Comparison of ENCODE assay signal across 1 cellular context in the genomic region with DNA sequence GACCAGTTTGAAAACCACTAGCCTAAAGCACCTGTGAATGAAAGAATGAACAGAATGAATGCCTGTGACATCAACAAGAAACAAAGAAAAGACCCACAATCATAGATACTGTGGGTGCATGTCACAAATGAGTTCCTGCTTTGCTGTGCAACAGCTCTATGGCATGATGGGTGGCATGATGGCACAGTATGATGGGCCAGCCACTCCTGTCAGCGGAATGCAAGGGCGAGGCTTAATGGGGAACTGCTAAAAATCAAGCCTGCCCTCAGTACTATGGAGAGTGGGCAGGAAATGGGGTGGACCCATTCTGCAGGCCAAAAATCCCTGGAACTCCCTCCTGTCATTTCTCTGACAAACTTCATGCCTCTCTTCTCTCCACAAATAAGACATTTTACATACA.
TF ChIP-seq lines count a peak whose summit lies in the region.

No MANE protein-coding gene starts in this region.

TF ChIP-seq in HCT116, 20 proteins besides CTCF, POLR2A, EP300 and RAD21 (continued from another document):
- TF ChIP-seq, protein P1, sequence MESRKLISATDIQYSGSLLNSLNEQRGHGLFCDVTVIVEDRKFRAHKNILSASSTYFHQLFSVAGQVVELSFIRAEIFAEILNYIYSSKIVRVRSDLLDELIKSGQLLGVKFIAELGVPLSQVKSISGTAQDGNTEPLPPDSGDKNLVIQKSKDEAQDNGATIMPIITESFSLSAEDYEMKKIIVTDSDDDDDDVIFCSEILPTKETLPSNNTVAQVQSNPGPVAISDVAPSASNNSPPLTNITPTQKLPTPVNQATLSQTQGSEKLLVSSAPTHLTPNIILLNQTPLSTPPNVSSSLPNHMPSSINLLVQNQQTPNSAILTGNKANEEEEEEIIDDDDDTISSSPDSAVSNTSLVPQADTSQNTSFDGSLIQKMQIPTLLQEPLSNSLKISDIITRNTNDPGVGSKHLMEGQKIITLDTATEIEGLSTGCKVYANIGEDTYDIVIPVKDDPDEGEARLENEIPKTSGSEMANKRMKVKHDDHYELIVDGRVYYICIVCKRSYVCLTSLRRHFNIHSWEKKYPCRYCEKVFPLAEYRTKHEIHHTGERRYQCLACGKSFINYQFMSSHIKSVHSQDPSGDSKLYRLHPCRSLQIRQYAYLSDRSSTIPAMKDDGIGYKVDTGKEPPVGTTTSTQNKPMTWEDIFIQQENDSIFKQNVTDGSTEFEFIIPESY (IDR thresholded peaks at IDR 0.05; ENCODE audit: extremely low read depth, insufficient replicate concordance, low read length): no peak
